ENCODE assay signal across 8 cellular contexts in the genomic region with DNA sequence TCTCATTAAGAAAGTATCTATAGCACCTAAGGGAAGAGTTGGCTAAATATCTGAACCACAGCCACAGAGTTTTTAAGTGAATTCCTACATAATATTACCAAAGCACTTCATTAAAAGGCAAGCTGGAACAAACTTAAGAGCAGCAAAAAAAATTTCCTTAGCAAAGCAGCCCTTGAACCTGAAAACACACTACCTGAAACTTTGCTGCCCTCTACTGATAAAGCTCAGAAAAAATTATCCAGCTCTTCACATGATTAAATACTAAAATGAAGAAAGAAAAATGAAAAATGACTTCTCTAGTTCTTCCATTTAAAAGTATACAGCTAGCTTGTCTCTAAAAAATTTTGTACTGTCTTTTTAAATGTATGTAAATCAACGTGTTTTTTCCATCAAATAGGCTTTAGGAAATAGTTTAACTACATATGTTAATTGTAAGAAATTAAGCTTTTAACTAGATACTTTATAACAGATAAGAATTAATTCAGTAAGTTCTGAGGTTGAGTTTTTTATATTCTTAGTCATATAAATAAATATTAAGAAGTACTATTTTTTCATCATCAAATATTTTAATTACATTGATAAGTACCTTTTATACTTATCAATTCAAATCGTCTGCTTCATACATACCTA.
A peak's percentile ranks its signal among the peaks of the same experiment; 100 is the strongest.
DNase-seq lines count a peak whose midpoint lies in the region; ATAC-seq, FAIRE-seq and TF ChIP-seq lines count a peak whose summit lies in the region.

No MANE protein-coding gene starts in this region.

- H3K9me3 ChIP-seq in DOHH2 (ENCODE audit: control insufficient read depth, insufficient read depth, low read length) (no peaks in the 10 kb centered on the region), Loucy (ENCODE audit: insufficient read depth, low read depth, low read length) (no peaks in the 10 kb centered on the region), adrenal gland (replicated peaks in 1 of 3) (no peaks in the 10 kb centered on the region), HepG2 (ENCODE audit: low read length) (peaks cover 2% of the 10 kb centered on the region; the same call in 1 of the 2 replicates)

- H3K36me3 ChIP-seq in DOHH2 (ENCODE audit: control insufficient read depth, low read length) (no peaks in the 10 kb centered on the region), Loucy (ENCODE audit: insufficient read depth, low read length) (no peaks in the 10 kb centered on the region), adrenal gland (replicated peaks in 1 of 2) (no peaks in the 10 kb centered on the region), HepG2 (replicated peaks in 1 of 2; ENCODE audit: control insufficient read depth in 1 of 2, insufficient read depth in 2 of 2, low read length in 2 of 2) (no peaks in the 10 kb centered on the region)

- CTCF ChIA-PET in HepG2 (lab: Yijun Ruan, JAX; ENCODE audit: low intra/inter-chr PET ratio, low total read pairs), result no interaction called here

- TF ChIP-seq CTCF in DOHH2 (IDR thresholded peaks at IDR 0.05; ENCODE audit: low read depth, low read length, poor library complexity, severe bottlenecking) (peak; percentile 58), Loucy (conservative IDR thresholded peaks at IDR 0.05; ENCODE audit: low read length) (peak; percentile 69), adrenal gland (IDR thresholded peaks at IDR 0.05) (peak in 5 of 6 experiments; percentile 27 to 57 (median 47)), HepG2 (CRISPR knock-in tag; IDR thresholded peaks at IDR 0.05) (peak; percentile 45)

- no peak for TF ChIP-seq POLR2A in adrenal gland (IDR thresholded peaks at IDR 0.05)
- no peak for TF ChIP-seq POLR2A in HepG2 (IDR thresholded peaks at IDR 0.05; ENCODE audit: insufficient read depth in 1 of 2, low read depth in 2 of 2, low read length in 2 of 2)

- H3K9ac ChIP-seq in Loucy (ENCODE audit: low read depth, low read length, poor library complexity, severe bottlenecking) (no peak overlapping the region), HepG2 (ENCODE audit: insufficient read depth, low read depth, low read length) (no peak overlapping the region)

- H2AFZ ChIP-seq in Loucy (ENCODE audit: low read length), result no peak overlapping the region
- H2AFZ ChIP-seq in HepG2 (ENCODE audit: low read length), result no peak overlapping the region

- DNase-seq in adrenal gland, result no peak
- peak; percentile 4 for DNase-seq in HepG2 (ENCODE audit: low spot score)
- no peak for DNase-seq in activated CD8-positive, alpha-beta memory T cell treated with anti-CD3 and anti-CD28 coated beads, Interleukin-2, amount 50 U/mL, for 48 hours

- FAIRE-seq in HepG2 (lab: Jason Lieb, UNC), result peak; percentile 42

- TF ChIP-seq RAD21 in HepG2 (CRISPR knock-in tag; IDR thresholded peaks at IDR 0.05), result no peak

- H3K4me3 ChIP-seq in DOHH2 (ENCODE audit: low read length) (no peak overlapping the region), Loucy (ENCODE audit: low read length, poor library complexity, severe bottlenecking) (no peak overlapping the region), adrenal gland (no peak overlapping the region), HepG2 (replicated peaks in 1 of 3; ENCODE audit: insufficient read depth in 1 of 3, low read depth in 2 of 3, low read length in 3 of 3) (no peak overlapping the region)

- POLR2A ChIA-PET in HepG2 (lab: Yijun Ruan, JAX), result no interaction called here

- H3K4me1 ChIP-seq in DOHH2 (ENCODE audit: control insufficient read depth, low read length), result no peaks in the 10 kb centered on the region
- no peaks in the 10 kb centered on the region for H3K4me1 ChIP-seq in Loucy (ENCODE audit: insufficient read depth, low read length, poor library complexity, severe bottlenecking)
- no peaks in the 10 kb centered on the region for H3K4me1 ChIP-seq in adrenal gland (replicated peaks in 1 of 2)
- no peaks in the 10 kb centered on the region for H3K4me1 ChIP-seq in HepG2 (ENCODE audit: insufficient read depth, low read length)

- WGBS in adrenal gland, 4 donors, result 38 to 40% (median 38%) methylated on average over 2 of the region's 2 CpGs
- 3% methylated on average over 2 of the region's 2 CpGs for WGBS in HepG2 (ENCODE audit: low lambda C conversion rate)

- ATAC-seq in HepG2 (no peak), GM21529 (IDR thresholded peaks at IDR 0.05; ENCODE audit: unreplicated experiment) (no peak), GM18498 (IDR thresholded peaks at IDR 0.05; ENCODE audit: unreplicated experiment) (no peak), HG03571 (IDR thresholded peaks at IDR 0.05; ENCODE audit: unreplicated experiment) (no peak)

- no peaks in the 10 kb centered on the region for H3K9me2 ChIP-seq in DOHH2 (replicated peaks; ENCODE audit: control insufficient read depth, low read length)
- no peaks in the 10 kb centered on the region for H3K9me2 ChIP-seq in Loucy (replicated peaks; ENCODE audit: low read depth, low read length)

- in situ Hi-C loops in HepG2 (cut with HindIII; ENCODE audit: extremely low pct_ligation_motif_present, low pct_unique_long_range_greater_than_20kb), result no loop called here

- H4K20me1 ChIP-seq in DOHH2 (ENCODE audit: control insufficient read depth, insufficient read depth, low read depth, low read length) (no peaks in the 10 kb centered on the region), Loucy (ENCODE audit: insufficient read depth, low read length, poor library complexity, severe bottlenecking) (no peaks in the 10 kb centered on the region), HepG2 (ENCODE audit: insufficient read depth, low read length) (no peaks in the 10 kb centered on the region)

- H3K27ac ChIP-seq in DOHH2 (ENCODE audit: low read depth, low read length) (no peak overlapping the region), adrenal gland (no peak overlapping the region), HepG2 (ENCODE audit: extremely low read length, insufficient read depth, low read length) (no peak overlapping the region)

- BruUV-seq in HepG2 (replicated peaks; lab: Mats Ljungman, UMichigan), result no TSS peak

- TF ChIP-seq EP300 in HepG2 (IDR thresholded peaks at IDR 0.05; ENCODE audit: low read depth in 2 of 2, low read length in 2 of 2), result no peak
- no peak for TF ChIP-seq EP300 in HepG2 (CRISPR knock-in tag; IDR thresholded peaks at IDR 0.05; ENCODE audit: borderline replicate concordance)

- no peaks in the 10 kb centered on the region for H3K79me2 ChIP-seq in DOHH2 (ENCODE audit: control insufficient read depth, low read length)
- H3K79me2 ChIP-seq in Loucy (ENCODE audit: insufficient read depth, low read length), result no peaks in the 10 kb centered on the region
- no peaks in the 10 kb centered on the region for H3K79me2 ChIP-seq in HepG2 (ENCODE audit: insufficient read depth, low read length)

- H3F3A ChIP-seq in DOHH2 (ENCODE audit: control insufficient read depth, insufficient read depth), result no peaks in the 10 kb centered on the region
- H3F3A ChIP-seq in Loucy (ENCODE audit: low read depth), result no peaks in the 10 kb centered on the region

- no peaks in the 10 kb centered on the region for H3K27me3 ChIP-seq in DOHH2 (ENCODE audit: control insufficient read depth, low read length)
- no peaks in the 10 kb centered on the region for H3K27me3 ChIP-seq in Loucy (ENCODE audit: insufficient read depth, low read length, poor library complexity, severe bottlenecking)
- H3K27me3 ChIP-seq in adrenal gland, result no peaks in the 10 kb centered on the region
- no peaks in the 10 kb centered on the region for H3K27me3 ChIP-seq in HepG2 (ENCODE audit: control insufficient read depth in 1 of 2, insufficient read depth in 2 of 2, low read length in 2 of 2)

- intact Hi-C loops in adrenal gland (cut with DNase I) (no loop called here), HepG2 (cut with micrococcal nuclease; ENCODE audit: unreplicated experiment) (no loop called here)

- H3K4me2 ChIP-seq in DOHH2 (ENCODE audit: low read length), result no peak overlapping the region
- no peak overlapping the region for H3K4me2 ChIP-seq in Loucy (ENCODE audit: low read depth, low read length, poor library complexity, severe bottlenecking)
- H3K4me2 ChIP-seq in HepG2 (ENCODE audit: low read depth, low read length), result no peak overlapping the region

TF ChIP-seq in HepG2, 621 proteins besides CTCF, POLR2A, EP300 and RAD21:
- TF ChIP-seq TAF15 (IDR thresholded peaks at IDR 0.05; ENCODE audit: low read depth, low read length, poor library complexity, severe bottlenecking) (no peak), SMC3 (IDR thresholded peaks at IDR 0.05; ENCODE audit: low read length) (0 out of 2 replicates have a peak, but pooled peaks have one; percentile 4), STAG1 (CRISPR knock-in tag; IDR thresholded peaks at IDR 0.05) (peak; percentile 61), ZNF224 (CRISPR knock-in tag; IDR thresholded peaks at IDR 0.05) (no peak)
